In genomic region chr11:8318536-8318935, GRCh38 we compare ENCODE assay signal across 14 cellular contexts. TPM values are rescaled to one million over a fixed set of nuclear protein-coding genes. Genes with fewer than 3 reads are reported as not detected.
DNase-seq lines count a peak whose midpoint lies in the region; ATAC-seq and TF ChIP-seq lines count a peak whose summit lies in the region.
"Had no signal": no experiment of that assay in that cellular context is flagged by ENCODE, and none has a peak within 500 bp of the region (broad histone marks: within the 10 kb centered on the region; RNA-seq: fewer than 3 reads in every experiment).

No MANE protein-coding gene starts in this region.

- no peak overlapping the region for H3K4me2 ChIP-seq in mammary epithelial cell (ENCODE audit: insufficient read depth, low read depth, low read length)

- ATAC-seq in gastrocnemius medialis (peak in 1 of 2 donors; percentile 24), GM21737 (IDR thresholded peaks at IDR 0.05; ENCODE audit: unreplicated experiment) (no peak)
- ATAC-seq: gastroesophageal sphincter had no signal

- H3K4me3 Mint-ChIP-seq in activated naive CD4-positive, alpha-beta T cell treated with anti-CD3 and anti-CD28 coated beads for 36 hours: no peak overlapping the region
- H3K4me3 Mint-ChIP-seq: CD4-positive, CD25-positive, alpha-beta regulatory T cell had no signal

- no peak overlapping the region for H3K9ac ChIP-seq in mammary epithelial cell (ENCODE audit: insufficient read depth, low read length)

- H2AFZ ChIP-seq in mammary epithelial cell (ENCODE audit: low read depth, low read length): no peak overlapping the region

- intact Hi-C loops in activated naive CD4-positive, alpha-beta T cell treated with anti-CD3 and anti-CD28 coated beads for 36 hours (cut with micrococcal nuclease): no loop called here
- intact Hi-C loops in mammary epithelial cell (cut with micrococcal nuclease): no loop called here
- intact Hi-C loops in gastrocnemius medialis (cut with DNase I; ENCODE audit: low total_unique reads): no loop called here

- H3K27ac Mint-ChIP-seq in activated naive CD4-positive, alpha-beta T cell treated with anti-CD3 and anti-CD28 coated beads for 36 hours: no peak overlapping the region
- H3K27ac Mint-ChIP-seq: CD4-positive, CD25-positive, alpha-beta regulatory T cell had no signal

- H3K79me2 ChIP-seq in mammary epithelial cell (ENCODE audit: insufficient read depth, low read length): no peaks in the 10 kb centered on the region

- in situ Hi-C loops in mammary epithelial cell (cut with MboI; ENCODE audit: low sequenced_read_pairs in 2 of 2) (no loop called here), gastrocnemius medialis (cut with MboI; ENCODE audit: low sequenced_read_pairs in 4 of 4) (no loop called here)

- no TSS peak for BruUV-seq in mammary epithelial cell (replicated peaks; lab: Mats Ljungman, UMichigan)

- no peaks in the 10 kb centered on the region for H3K27me3 ChIP-seq in mammary epithelial cell (ENCODE audit: insufficient read depth, low read length)
- H3K27me3 ChIP-seq in gastrocnemius medialis: no peaks in the 10 kb centered on the region
- H3K27me3 ChIP-seq: gastroesophageal sphincter had no signal

- no peaks in the 10 kb centered on the region for H3K4me1 ChIP-seq in HEK293 (ENCODE audit: control insufficient read depth, insufficient read depth, low read length)
- no peaks in the 10 kb centered on the region for H3K4me1 ChIP-seq in mammary epithelial cell (ENCODE audit: insufficient read depth, low read length)
- no peaks in the 10 kb centered on the region for H3K4me1 ChIP-seq in gastrocnemius medialis
- H3K4me1 ChIP-seq: gastroesophageal sphincter had no signal

- no peak for TF ChIP-seq POLR2A in gastrocnemius medialis (IDR thresholded peaks at IDR 0.05)

- H3K27ac ChIP-seq in HEK293 (ENCODE audit: extremely low read depth, low read depth, low read length): no peak overlapping the region
- no peak overlapping the region for H3K27ac ChIP-seq in mammary epithelial cell (ENCODE audit: insufficient read depth, low read depth, low read length)
- H3K27ac ChIP-seq in gastrocnemius medialis: no peak overlapping the region
- H3K27ac ChIP-seq: gastroesophageal sphincter had no signal

- no peaks in the 10 kb centered on the region for H3K9me3 Mint-ChIP-seq in activated naive CD4-positive, alpha-beta T cell treated with anti-CD3 and anti-CD28 coated beads for 36 hours

- no peak overlapping the region for H3K4me3 ChIP-seq in HEK293 (ENCODE audit: low read depth, low read length)
- H3K4me3 ChIP-seq in mammary epithelial cell (replicated peaks in 1 of 3; ENCODE audit: insufficient read depth in 1 of 3, low read depth in 2 of 3, low read length in 3 of 3): no peak overlapping the region
- no peak overlapping the region for H3K4me3 ChIP-seq in gastrocnemius medialis
- H3K4me3 ChIP-seq: gastroesophageal sphincter had no signal

- TF ChIP-seq CTCF in HEK293 (tag by site-specific recombination; IDR thresholded peaks at IDR 0.05): 0 out of 2 replicates have a peak, but pooled peaks have one; percentile 7
- peak; percentile 11 to 37 for TF ChIP-seq CTCF in mammary epithelial cell (conservative IDR thresholded peaks at IDR 0.05 in 1 of 2, IDR thresholded peaks at IDR 0.05 in 1 of 2; ENCODE audit: extremely low read depth in 1 of 2, insufficient read depth in 1 of 2, low read depth in 1 of 2, low read length in 2 of 2)
- TF ChIP-seq CTCF in gastrocnemius medialis (IDR thresholded peaks at IDR 0.05 in 4 of 5, conservative IDR thresholded peaks at IDR 0.05 in 1 of 5): peak in 3 of 5 experiments; percentile 35 to 54 (median 41)

- no peaks in the 10 kb centered on the region for H3K36me3 Mint-ChIP-seq in activated naive CD4-positive, alpha-beta T cell treated with anti-CD3 and anti-CD28 coated beads for 36 hours (ENCODE audit: low read depth)
- H3K36me3 Mint-ChIP-seq: CD4-positive, CD25-positive, alpha-beta regulatory T cell had no signal

- peak; percentile 25 for DNase-seq in activated naive CD4-positive, alpha-beta T cell treated with anti-CD3 and anti-CD28 coated beads for 36 hours
- no peak for DNase-seq in activated naive CD4-positive, alpha-beta T cell treated with Interleukin-2 at 50 U/mL for 16 hours
- DNase-seq in mammary epithelial cell (no peak), gastrocnemius medialis (no peak), DMS114 treated with DMSO at 0.1 percent for 48 hours (lab: John Stamatoyannopoulos, UW; ENCODE audit: unreplicated experiment) (no peak)
- DNase-seq in activated effector memory CD4-positive, alpha-beta T cell treated with Interleukin-2 at 50 U/mL for 16 hours: no peak
- DNase-seq: CD4-positive, CD25-positive, alpha-beta regulatory T cell; midbrain; NCI-H226 had no signal

- H3K27me3 Mint-ChIP-seq in activated naive CD4-positive, alpha-beta T cell treated with anti-CD3 and anti-CD28 coated beads for 36 hours (ENCODE audit: low read depth): peaks cover 9% of the 10 kb centered on the region
- H3K27me3 Mint-ChIP-seq: CD4-positive, CD25-positive, alpha-beta regulatory T cell had no signal

- H3K36me3 ChIP-seq in HEK293 (ENCODE audit: control insufficient read depth in 2 of 2, insufficient read depth in 1 of 2, low read length in 2 of 2) (no peaks in the 10 kb centered on the region), mammary epithelial cell (ENCODE audit: insufficient read depth, low read length) (no peaks in the 10 kb centered on the region), gastrocnemius medialis (no peaks in the 10 kb centered on the region)
- H3K36me3 ChIP-seq: gastroesophageal sphincter had no signal

- dilution Hi-C loops in mammary epithelial cell (cut with HindIII; ENCODE audit: low sequenced_read_pairs): no loop called here

- no peaks in the 10 kb centered on the region for H3K4me1 Mint-ChIP-seq in activated naive CD4-positive, alpha-beta T cell treated with anti-CD3 and anti-CD28 coated beads for 36 hours (ENCODE audit: low read depth)

- H3K9me3 ChIP-seq in HEK293 (ENCODE audit: control insufficient read depth, insufficient read depth, low read depth, low read length): no peaks in the 10 kb centered on the region
- H3K9me3 ChIP-seq in mammary epithelial cell (replicated peaks; ENCODE audit: insufficient read depth, low read length): no peaks in the 10 kb centered on the region
- no peaks in the 10 kb centered on the region for H3K9me3 ChIP-seq in gastrocnemius medialis
- H3K9me3 ChIP-seq: gastroesophageal sphincter had no signal

- POLR2A ChIA-PET in HEK293 (lab: Yijun Ruan, JAX): no interaction called here

- CTCF ChIA-PET in activated naive CD4-positive, alpha-beta T cell treated with anti-CD3 and anti-CD28 coated beads for 36 hours (lab: Charles Lee): interaction anchor here (1.0 kb wide), 1 partner anchor 249 kb away, joined by 4 read pairs; no protein-coding TSS in a partner anchor
- CTCF ChIA-PET in HEK293 (lab: Yijun Ruan, JAX) (interaction anchor here (0.5 to 2.3 kb wide), 15 partner anchors 9 to 248 kb away, joined by 3 to 9 read pairs (median 4); partner anchors contain the start of gene LMO1), mammary epithelial cell (lab: Charles Lee; ENCODE audit: low non-redundant PET) (no interaction called here)

- 54% methylated on average over 5 of the region's 7 CpGs for WGBS in mammary epithelial cell (ENCODE audit: low coverage, missing lambda C conversion rate)

- H4K20me1 ChIP-seq in mammary epithelial cell (ENCODE audit: insufficient read depth, low read length): no peaks in the 10 kb centered on the region

TF ChIP-seq in HEK293, 187 proteins besides CTCF, POLR2A, EP300 and RAD21:
- 0 out of 2 replicates have a peak, but pooled peaks have one; percentile 9 for TF ChIP-seq ZNF654 (tag by site-specific recombination; IDR thresholded peaks at IDR 0.05; ENCODE audit: low read depth)
- no peak for TF ChIP-seq ZNF792 (tag by site-specific recombination; IDR thresholded peaks at IDR 0.05)
- no peak for TF ChIP-seq ZNF248 (tag by site-specific recombination; IDR thresholded peaks at IDR 0.05)
- no peak for TF ChIP-seq ZNF433 (tag by site-specific recombination; IDR thresholded peaks at IDR 0.05; ENCODE audit: low read depth)
- no peak for TF ChIP-seq ZNF571 (tag by site-specific recombination; IDR thresholded peaks at IDR 0.05)
- no peak for TF ChIP-seq ZNF561 (tag by site-specific recombination; IDR thresholded peaks at IDR 0.05; ENCODE audit: borderline replicate concordance)
- peak; percentile 69; the same call in 1 of the 2 replicates for TF ChIP-seq ZFP69B (tag by site-specific recombination; IDR thresholded peaks at IDR 0.05)
- no peak for TF ChIP-seq OSR2 (tag by site-specific recombination; IDR thresholded peaks at IDR 0.05)
- TF ChIP-seq, protein P1, sequence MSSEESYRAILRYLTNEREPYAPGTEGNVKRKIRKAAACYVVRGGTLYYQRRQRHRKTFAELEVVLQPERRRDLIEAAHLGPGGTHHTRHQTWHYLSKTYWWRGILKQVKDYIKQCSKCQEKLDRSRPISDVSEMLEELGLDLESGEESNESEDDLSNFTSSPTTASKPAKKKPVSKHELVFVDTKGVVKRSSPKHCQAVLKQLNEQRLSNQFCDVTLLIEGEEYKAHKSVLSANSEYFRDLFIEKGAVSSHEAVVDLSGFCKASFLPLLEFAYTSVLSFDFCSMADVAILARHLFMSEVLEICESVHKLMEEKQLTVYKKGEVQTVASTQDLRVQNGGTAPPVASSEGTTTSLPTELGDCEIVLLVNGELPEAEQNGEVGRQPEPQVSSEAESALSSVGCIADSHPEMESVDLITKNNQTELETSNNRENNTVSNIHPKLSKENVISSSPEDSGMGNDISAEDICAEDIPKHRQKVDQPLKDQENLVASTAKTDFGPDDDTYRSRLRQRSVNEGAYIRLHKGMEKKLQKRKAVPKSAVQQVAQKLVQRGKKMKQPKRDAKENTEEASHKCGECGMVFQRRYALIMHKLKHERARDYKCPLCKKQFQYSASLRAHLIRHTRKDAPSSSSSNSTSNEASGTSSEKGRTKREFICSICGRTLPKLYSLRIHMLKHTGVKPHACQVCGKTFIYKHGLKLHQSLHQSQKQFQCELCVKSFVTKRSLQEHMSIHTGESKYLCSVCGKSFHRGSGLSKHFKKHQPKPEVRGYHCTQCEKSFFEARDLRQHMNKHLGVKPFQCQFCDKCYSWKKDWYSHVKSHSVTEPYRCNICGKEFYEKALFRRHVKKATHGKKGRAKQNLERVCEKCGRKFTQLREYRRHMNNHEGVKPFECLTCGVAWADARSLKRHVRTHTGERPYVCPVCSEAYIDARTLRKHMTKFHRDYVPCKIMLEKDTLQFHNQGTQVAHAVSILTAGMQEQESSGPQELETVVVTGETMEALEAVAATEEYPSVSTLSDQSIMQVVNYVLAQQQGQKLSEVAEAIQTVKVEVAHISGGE (tag by site-specific recombination; conservative IDR thresholded peaks at IDR 0.05; ENCODE audit: low read depth): no peak

RNA-seq across cellular contexts. Expression of gene LMO1, which starts 54.9 kb away (rescaled TPM):
- not detected for total RNA-seq in activated naive CD4-positive, alpha-beta T cell treated with anti-CD3 and anti-CD28 coated beads for 36 hours
- total RNA-seq in mammary epithelial cell (under 1 TPM; 0.17 to 0.54 TPM), gastrocnemius medialis (1 to 10 TPM; 2.2 to 7.0 (median 2.5) TPM)
- not detected for polyA plus RNA-seq in mammary epithelial cell
- not detected for polyA minus RNA-seq in mammary epithelial cell
- total RNA-seq: CD4-positive, CD25-positive, alpha-beta regulatory T cell; gastroesophageal sphincter; skeletal muscle tissue; T-helper 1 cell treated with Interleukin-12 subunit alpha and Interleukin-12 subunit beta and Interleukin-4 antibody, amounts not matched to agents 30 ng/mL and 1 ng/mL, for 36 hours had no signal
